24 cellular contexts compared by ENCODE assay signal in genomic region chr4:150710770-150711375, GRCh38.
DNase-seq lines count a peak whose midpoint lies in the region; ATAC-seq, FAIRE-seq and TF ChIP-seq lines count a peak whose summit lies in the region.
"Had no signal": no experiment of that assay in that cellular context is flagged by ENCODE, and none has a peak within 500 bp of the region (broad histone marks: within the 10 kb centered on the region; RNA-seq: fewer than 3 reads in every experiment).

No MANE protein-coding gene starts in this region.

- no peak overlapping the region for H3K27ac ChIP-seq in effector memory CD4-positive, alpha-beta T cell (ENCODE audit: insufficient read depth, low read length, poor library complexity, severe bottlenecking)
- H3K27ac ChIP-seq: 22Rv1; BLaER1 treated with 17β-estradiol and CSF1 and Interleukin-3, amounts not matched to agents 10 nM and 100 nM had no signal

- H3K4me3 ChIP-seq in effector memory CD4-positive, alpha-beta T cell (ENCODE audit: insufficient read depth, low read depth, low read length, poor library complexity, severe bottlenecking), result no peak overlapping the region
- H3K4me3 ChIP-seq: BLaER1 treated with 17β-estradiol and CSF1 and Interleukin-3, amounts not matched to agents 10 nM and 100 nM; GM12878; HAP-1 had no signal

- peak overlapping the region; percentile 14 for H3K27ac Mint-ChIP-seq in mesothelial cell of epicardium
- H3K27ac Mint-ChIP-seq: CD14-positive monocyte; CD4-positive, alpha-beta T cell; HFFc6 had no signal

- H3K4me3 Mint-ChIP-seq in mesothelial cell of epicardium, result no peak overlapping the region
- H3K4me3 Mint-ChIP-seq: CD14-positive monocyte; CD4-positive, alpha-beta T cell; CD8-positive, alpha-beta memory T cell; HFFc6 had no signal

- H3K4me1 ChIP-seq in effector memory CD4-positive, alpha-beta T cell (ENCODE audit: control insufficient read depth, insufficient read depth, low read length, poor library complexity, severe bottlenecking), result no peaks in the 10 kb centered on the region
- H3K4me1 ChIP-seq: BLaER1 treated with 17β-estradiol and CSF1 and Interleukin-3, amounts not matched to agents 10 nM and 100 nM had no signal

- H3K9me3 ChIP-seq in effector memory CD4-positive, alpha-beta T cell (ENCODE audit: control insufficient read depth, low read length), result no peaks in the 10 kb centered on the region
- H3K9me3 ChIP-seq: BE2C; BLaER1 treated with 17β-estradiol and CSF1 and Interleukin-3, amounts not matched to agents 10 nM and 100 nM; HAP-1 had no signal

- no peak for TF ChIP-seq CTCF in mesothelial cell of epicardium (IDR thresholded peaks at IDR 0.05; ENCODE audit: unreplicated experiment)

- ATAC-seq in HG02981 (IDR thresholded peaks at IDR 0.05; ENCODE audit: unreplicated experiment), result peak; percentile 55
- ATAC-seq in HG03354 (IDR thresholded peaks at IDR 0.05; ENCODE audit: poor library complexity, severe bottlenecking, unreplicated experiment), result peak; percentile 51
- no peak for ATAC-seq in GM21825 (IDR thresholded peaks at IDR 0.05; ENCODE audit: unreplicated experiment)
- ATAC-seq: GM12878 had no signal

- peaks cover 2% of the 10 kb centered on the region for H3K36me3 Mint-ChIP-seq in mesothelial cell of epicardium
- H3K36me3 Mint-ChIP-seq: CD14-positive monocyte had no signal

- no peaks in the 10 kb centered on the region for H3K27me3 ChIP-seq in effector memory CD4-positive, alpha-beta T cell (replicated peaks; ENCODE audit: control insufficient read depth, insufficient read depth, low read length, poor library complexity, severe bottlenecking)
- H3K27me3 ChIP-seq: BE2C; BLaER1 treated with 17β-estradiol and CSF1 and Interleukin-3, amounts not matched to agents 10 nM and 100 nM had no signal

- H3K36me3 ChIP-seq in effector memory CD4-positive, alpha-beta T cell (ENCODE audit: control insufficient read depth, insufficient read depth, low read length), result no peaks in the 10 kb centered on the region
- H3K36me3 ChIP-seq: BE2C; BLaER1 treated with 17β-estradiol and CSF1 and Interleukin-3, amounts not matched to agents 10 nM and 100 nM; HAP-1 had no signal

- H3K4me1 Mint-ChIP-seq in mesothelial cell of epicardium, result peaks cover 22% of the 10 kb centered on the region
- H3K4me1 Mint-ChIP-seq: CD14-positive monocyte had no signal

- no peak for DNase-seq in GM18507 (ENCODE audit: extremely low spot score, insufficient read length, low read depth)
- no peak for DNase-seq in mesothelial cell of epicardium (ENCODE audit: low spot score in 2 of 2, unreplicated experiment in 2 of 2)
- DNase-seq in NCI-H2081 treated with DMSO at 0.1 percent for 48 hours (lab: John Stamatoyannopoulos, UW), result no peak
- DNase-seq in effector memory CD4-positive, alpha-beta T cell, result no peak
- DNase-seq: BE2C; CD4-positive, alpha-beta T cell; CD8-positive, alpha-beta memory T cell; DMS 273 treated with DMSO at 0.1 percent for 48 hours; DMS79; EL; GDM1; GOT3; HFFc6 had no signal

- peak; percentile 24 for FAIRE-seq in GM18507 (lab: Jason Lieb, UNC)
- FAIRE-seq: A204.1, D721Med, GM12878, H54 had no signal

- H3K9me3 Mint-ChIP-seq in mesothelial cell of epicardium, result no peaks in the 10 kb centered on the region
- H3K9me3 Mint-ChIP-seq: CD14-positive monocyte; CD4-positive, alpha-beta T cell; CD8-positive, alpha-beta memory T cell; HFFc6 had no signal

- H3K27me3 Mint-ChIP-seq in mesothelial cell of epicardium (ENCODE audit: low read depth), result no peaks in the 10 kb centered on the region
- H3K27me3 Mint-ChIP-seq: CD4-positive, alpha-beta T cell; CD8-positive, alpha-beta memory T cell had no signal
